ENCODE assay signal across 8 cellular contexts in the genomic region with DNA sequence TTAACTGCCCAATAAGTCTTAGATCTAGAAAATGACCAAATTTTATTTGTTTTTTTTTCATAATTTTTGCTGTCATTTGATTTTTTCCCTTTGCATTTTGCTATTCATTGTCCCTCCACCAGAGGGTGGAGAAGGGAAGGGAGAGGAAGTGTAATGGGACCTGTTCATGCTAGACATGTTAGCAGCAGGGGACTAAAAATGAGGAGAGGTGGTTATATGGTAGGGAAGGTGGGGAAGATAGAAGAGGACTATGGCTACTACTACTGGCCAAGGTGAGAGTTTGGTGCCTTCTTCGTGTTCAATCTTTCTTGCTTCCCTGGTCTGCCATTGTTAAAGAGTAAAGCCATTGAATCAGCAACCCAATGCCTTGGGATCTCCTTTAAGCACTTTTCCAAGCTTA. TPM values are rescaled to one million over a fixed set of nuclear protein-coding genes. Genes with fewer than 3 reads are reported as not detected.
DNase-seq lines count a peak whose midpoint lies in the region; ATAC-seq and TF ChIP-seq lines count a peak whose summit lies in the region.

No MANE protein-coding gene starts in this region.

- H3K79me2 ChIP-seq in OCI-LY7 (ENCODE audit: insufficient read depth, low read depth, low read length) = no peaks in the 10 kb centered on the region

- H3K27me3 ChIP-seq in MG63 = no peaks in the 10 kb centered on the region; the same call in 1 of the 2 replicates
- H3K27me3 ChIP-seq in neuronal stem cell (ENCODE audit: control insufficient read depth in 3 of 3, insufficient read depth in 3 of 3, low read depth in 1 of 3, low read length in 3 of 3) = no peaks in the 10 kb centered on the region

- H2AK5ac ChIP-seq in neuronal stem cell (ENCODE audit: low read depth, low read length) = no peak overlapping the region

- no TSS peak for BruUV-seq in OCI-LY7 (replicated peaks; lab: Mats Ljungman, UMichigan)

- no peak overlapping the region for H4K91ac ChIP-seq in neuronal stem cell (ENCODE audit: low read depth, low read length, poor library complexity)

- H3K4ac ChIP-seq in neuronal stem cell (ENCODE audit: low read length) = no peak overlapping the region

- H3K9me3 ChIP-seq in OCI-LY7 (ENCODE audit: low read length) (no peaks in the 10 kb centered on the region), MG63 (no peaks in the 10 kb centered on the region), neuronal stem cell (replicated peaks in 1 of 2; ENCODE audit: control insufficient read depth in 2 of 2, insufficient read depth in 1 of 2, low read depth in 1 of 2, low read length in 2 of 2) (no peaks in the 10 kb centered on the region)

- no peak overlapping the region for H3K9ac ChIP-seq in neuronal stem cell (ENCODE audit: low read depth, low read length, poor library complexity)

- no peak overlapping the region for H3K14ac ChIP-seq in neuronal stem cell (ENCODE audit: low read length)

- no peak overlapping the region for H2BK5ac ChIP-seq in neuronal stem cell (ENCODE audit: low read length)

- DNase-seq in AG08395 (ENCODE audit: low spot score) = peak; percentile 55
- no peak for DNase-seq in GM20000 (ENCODE audit: low spot score)
- peak; percentile 64 for DNase-seq in OCI-LY7 (ENCODE audit: low spot score)
- peak; percentile 65 for DNase-seq in fibroblast of peridontal ligament (ENCODE audit: extremely low read depth)
- DNase-seq in superior temporal gyrus (ENCODE audit: extremely low spot score) = peak; percentile 62
- no peak for DNase-seq in MG63
- no peak for DNase-seq in neuronal stem cell (ENCODE audit: low spot score)

- H3K36me3 ChIP-seq in OCI-LY7 (ENCODE audit: insufficient read depth, low read length) = no peaks in the 10 kb centered on the region
- no peaks in the 10 kb centered on the region for H3K36me3 ChIP-seq in MG63
- H3K36me3 ChIP-seq in neuronal stem cell (replicated peaks in 1 of 2; ENCODE audit: control insufficient read depth in 2 of 2, insufficient read depth in 2 of 2, low read length in 2 of 2) = peaks cover 0 to 21% of the 10 kb centered on the region in 2 donors

- peaks cover 2% of the 10 kb centered on the region for H3K79me1 ChIP-seq in neuronal stem cell (ENCODE audit: low read depth, low read length)

- intact Hi-C loops in OCI-LY7 (cut with micrococcal nuclease; ENCODE audit: unreplicated experiment) = loop anchor here (1.0 to 10.0 kb wide), 6 partner anchors 102 to 468 kb away; no protein-coding TSS in a partner anchor

- H3K23ac ChIP-seq in neuronal stem cell (ENCODE audit: low read depth, low read length, poor library complexity) = no peak overlapping the region

- H4K20me1 ChIP-seq in OCI-LY7 (ENCODE audit: insufficient read depth, low read length) = no peaks in the 10 kb centered on the region

- H3K4me3 ChIP-seq in OCI-LY7 (ENCODE audit: low read depth, low read length, poor library complexity, severe bottlenecking) = no peak overlapping the region
- no peak overlapping the region for H3K4me3 ChIP-seq in MG63
- no peak overlapping the region for H3K4me3 ChIP-seq in neuronal stem cell (ENCODE audit: low read length in 2 of 2)

- H3K9me2 ChIP-seq in OCI-LY7 (ENCODE audit: insufficient read depth, low read length) = no peaks in the 10 kb centered on the region

- H4K8ac ChIP-seq in neuronal stem cell (ENCODE audit: low read depth, low read length) = no peak overlapping the region

- peaks cover 6% of the 10 kb centered on the region for H3K4me1 ChIP-seq in OCI-LY7 (ENCODE audit: insufficient read depth, low read length, poor library complexity, severe bottlenecking)
- H3K4me1 ChIP-seq in neuronal stem cell (ENCODE audit: control insufficient read depth in 2 of 2, insufficient read depth in 1 of 2, low read depth in 1 of 2, low read length in 2 of 2) = peaks cover 6 to 12% of the 10 kb centered on the region in 2 donors

- no CpG with 5 or more reads among the region's 1 CpG for WGBS in neuronal stem cell (ENCODE audit: extremely low coverage in 2 of 2, insufficient read length in 2 of 2, insufficient replicate concordance in 1 of 2), 2 donors

- no peak overlapping the region; the same call in 1 of the 2 replicates for H2AFZ ChIP-seq in OCI-LY7 (ENCODE audit: low read length)
- H2AFZ ChIP-seq in neuronal stem cell (ENCODE audit: low read length) = no peak overlapping the region

- no peak overlapping the region for H3K18ac ChIP-seq in neuronal stem cell (ENCODE audit: low read length)

- no peak overlapping the region for H2BK120ac ChIP-seq in neuronal stem cell (ENCODE audit: low read depth, low read length)

- H2BK12ac ChIP-seq in neuronal stem cell (ENCODE audit: low read length) = no peak overlapping the region

- POLR2A ChIA-PET in OCI-LY7 (lab: Charles Lee) = interaction anchor here (0.7 to 1.4 kb wide), 4 partner anchors 10 to 545 kb away, joined by 3 to 4 read pairs (median 3); no protein-coding TSS in a partner anchor

- CTCF ChIA-PET in OCI-LY7 (lab: Charles Lee; ENCODE audit: unreplicated experiment) = interaction anchor here (1.3 to 2.9 kb wide), 2 partner anchors 8 to 468 kb away, joined by 4 to 10 read pairs; no protein-coding TSS in a partner anchor

- TF ChIP-seq CTCF in GM20000 (IDR thresholded peaks at IDR 0.05; ENCODE audit: extremely low read depth, missing control alignments) (peak; percentile 11), OCI-LY7 (conservative IDR thresholded peaks at IDR 0.05; ENCODE audit: low read length) (peak; percentile 97)

- no peak overlapping the region for H2BK15ac ChIP-seq in neuronal stem cell (ENCODE audit: low read length)

- H3K27ac ChIP-seq in OCI-LY7 (ENCODE audit: low read depth, low read length, poor library complexity, severe bottlenecking) (no peak overlapping the region), neuronal stem cell (replicated peaks; ENCODE audit: low read length) (no peak overlapping the region)

- no peak overlapping the region for H3K4me2 ChIP-seq in OCI-LY7 (ENCODE audit: low read length)
- H3K4me2 ChIP-seq in neuronal stem cell (ENCODE audit: insufficient read depth, low read length, poor library complexity, severe bottlenecking) = no peak overlapping the region

- no peak for ATAC-seq in GM18519 (IDR thresholded peaks at IDR 0.05; ENCODE audit: low FRiP score, unreplicated experiment)

RNA-seq across cellular contexts. Expression of gene GRIA1, which starts 6.4 kb away (rescaled TPM):
- not detected in 2 replicates for total RNA-seq in OCI-LY7 (2014; rRNA removed; shearing (Covaris generic))
- total RNA-seq in OCI-LY7 (2022) = not detected in 2 replicates
- not detected in 2 replicates for total RNA-seq in MG63 (2014; rRNA removed; shearing (Covaris generic); ENCODE audit: low replicate concordance)
- polyA plus RNA-seq in neuronal stem cell (2013, experiment 1 of 2) = 7.8 TPM
- polyA plus RNA-seq in neuronal stem cell (2013, experiment 2 of 2) = 8.5 TPM

Comparison
In these comparisons a context has a peak if more than half of its experiments do, and no peak if none do; other contexts are left out.
1. DNase-seq: peak in AG08395 (single experiment), OCI-LY7 (single experiment), fibroblast of peridontal ligament (single experiment) and superior temporal gyrus (single experiment); none in GM20000 (single experiment), MG63 (single experiment) and neuronal stem cell (single experiment).